ENCODE assay signal across 23 cellular contexts in the genomic region with DNA sequence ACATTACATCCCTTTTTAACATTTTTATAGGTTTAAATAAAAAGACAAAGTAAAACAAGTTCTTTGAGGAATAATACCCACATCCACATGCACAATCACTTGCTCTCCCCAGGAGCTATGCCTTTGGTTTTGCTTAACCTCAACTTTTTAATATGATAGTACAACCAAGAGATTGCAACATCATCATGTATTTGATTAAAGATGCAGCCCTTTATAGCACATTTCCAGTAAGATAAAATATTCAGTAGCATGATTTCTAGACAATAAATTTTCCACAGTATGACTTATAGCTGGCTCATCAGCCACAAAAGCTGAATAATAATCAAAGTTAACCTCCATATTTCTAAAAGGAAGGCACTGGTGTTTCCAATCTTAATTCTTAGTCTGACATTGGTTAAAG.
"Had no signal": no experiment of that assay in that cellular context is flagged by ENCODE, and none has a peak within 500 bp of the region (broad histone marks: within the 10 kb centered on the region; RNA-seq: fewer than 3 reads in every experiment).

No MANE protein-coding gene starts in this region.

- H3K9me3 Mint-ChIP-seq: activated T-helper 17 cell treated with anti-CD3 and anti-CD28 coated beads, Interleukin-2, amount 50 U/mL, for 72 hours; endodermal cell; nephron had no signal

- H3K4me3 ChIP-seq: pancreas, psoas muscle, right atrium auricular region, skin epidermis, suprapubic skin, tibial nerve had no signal

- FAIRE-seq: frontal cortex, islet of Langerhans, pancreas, urothelium cell line had no signal

- H3K4me1 Mint-ChIP-seq: activated T-helper 17 cell treated with anti-CD3 and anti-CD28 coated beads, Interleukin-2, amount 50 U/mL, for 72 hours; memory B cell; stimulated activated naive CD8-positive, alpha-beta T cell treated with anti-CD3 and anti-CD28 coated beads, Interleukin-15, amount 100 ng/mL, for 72 hours had no signal

- H3K36me3 Mint-ChIP-seq: activated naive CD4-positive, alpha-beta T cell treated with anti-CD3 and anti-CD28 coated beads, Interleukin-2, amount 50 U/mL, for 72 hours; memory B cell had no signal

- ATAC-seq: activated naive CD4-positive, alpha-beta T cell treated with anti-CD3 and anti-CD28 coated beads, Interleukin-2, amount 50 U/mL, for 72 hours; activated T-helper 17 cell treated with anti-CD3 and anti-CD28 coated beads, Interleukin-2, amount 50 U/mL, for 72 hours; left ventricle myocardium superior; pancreas; psoas muscle; stimulated activated naive CD8-positive, alpha-beta T cell treated with anti-CD3 and anti-CD28 coated beads, Interleukin-15, amount 100 ng/mL, for 72 hours had no signal

- H3K27me3 Mint-ChIP-seq: activated T-helper 17 cell treated with anti-CD3 and anti-CD28 coated beads, Interleukin-2, amount 50 U/mL, for 72 hours; memory B cell; stimulated activated naive CD8-positive, alpha-beta T cell treated with anti-CD3 and anti-CD28 coated beads, Interleukin-15, amount 100 ng/mL, for 72 hours had no signal

- H3K4me3 Mint-ChIP-seq: activated T-helper 17 cell treated with anti-CD3 and anti-CD28 coated beads, Interleukin-2, amount 50 U/mL, for 72 hours; endodermal cell; memory B cell; nephron; stimulated activated naive CD8-positive, alpha-beta T cell treated with anti-CD3 and anti-CD28 coated beads, Interleukin-15, amount 100 ng/mL, for 72 hours had no signal

- H3K27ac Mint-ChIP-seq: activated naive CD4-positive, alpha-beta T cell treated with anti-CD3 and anti-CD28 coated beads, Interleukin-2, amount 50 U/mL, for 72 hours; activated T-helper 17 cell treated with anti-CD3 and anti-CD28 coated beads, Interleukin-2, amount 50 U/mL, for 72 hours; endodermal cell; memory B cell; stimulated activated naive CD8-positive, alpha-beta T cell treated with anti-CD3 and anti-CD28 coated beads, Interleukin-15, amount 100 ng/mL, for 72 hours had no signal

- DNase-seq: activated T-cell treated with anti-CD3 and anti-CD28 coated beads, Interleukin-2, amount 50 U/mL, for 1 hour; cerebellar nuclear complex; cortex of kidney; endodermal cell; hypothalamus; left ventricle myocardium superior; pancreas; psoas muscle; stimulated activated CD4-positive, alpha-beta T cell treated with anti-CD3 and anti-CD28 coated beads, Interleukin-1b, Interleukin-23, amount 100 ng/mL, for 48 hours; stimulated activated naive CD8-positive, alpha-beta T cell treated with anti-CD3 and anti-CD28 coated beads, Interleukin-15, amount 100 ng/mL, for 72 hours; T-helper 1 cell had no signal

- H3K27me3 ChIP-seq: neutrophil, pancreas, right atrium auricular region, suprapubic skin, tibial nerve had no signal

- H3K36me3 ChIP-seq: neutrophil, pancreas, right atrium auricular region, suprapubic skin, tibial nerve had no signal
